ENCODE assay signal across 15 cellular contexts in genomic region chr1:1182491-1183220, GRCh38. TPM values are rescaled to one million over a fixed set of nuclear protein-coding genes. Genes with fewer than 3 reads are reported as not detected.
DNase-seq lines count a peak whose midpoint lies in the region; ATAC-seq and TF ChIP-seq lines count a peak whose summit lies in the region.
"Had no signal": no experiment of that assay in that cellular context is flagged by ENCODE, and none has a peak within 500 bp of the region (broad histone marks: within the 10 kb centered on the region; RNA-seq: fewer than 3 reads in every experiment).

No MANE protein-coding gene starts in this region.

- H3K9me3 Mint-ChIP-seq in activated naive CD4-positive, alpha-beta T cell treated with anti-CD3 and anti-CD28 coated beads, Interleukin-2, amount 10 ng/mL, durations not matched to agents 7 days and 5 days: no peaks in the 10 kb centered on the region
- H3K9me3 Mint-ChIP-seq: activated naive CD4-positive, alpha-beta T cell treated with anti-CD3 and anti-CD28 coated beads, Interleukin-2, amount 50 U/mL, for 72 hours had no signal

- peak in 1 of 2 donors; percentile 24 for ATAC-seq in left cardiac atrium
- ATAC-seq: A549; activated naive CD4-positive, alpha-beta T cell treated with anti-CD3 and anti-CD28 coated beads, Interleukin-2, amount 50 U/mL, for 72 hours; pancreas had no signal

- H3K4me3 ChIP-seq in subcutaneous abdominal adipose tissue (ENCODE audit: low read depth in 1 of 5, low read length in 5 of 5): peak overlapping the region in 3 of 5 donors; percentile 31 to 44 (median 42)
- H3K4me3 ChIP-seq: A549, pancreas, suprapubic skin had no signal

- POLR2A ChIA-PET in HEK293T (lab: Yijun Ruan, JAX): no interaction called here

- H3K4me1 ChIP-seq in subcutaneous abdominal adipose tissue (ENCODE audit: control insufficient read depth in 5 of 5, insufficient read depth in 5 of 5, low read length in 5 of 5): peaks cover 0 to 33% (median 9%) of the 10 kb centered on the region in 5 donors
- H3K4me1 ChIP-seq: A549, Caco-2, pancreas, suprapubic skin had no signal

- no peaks in the 10 kb centered on the region for H3K9me3 ChIP-seq in subcutaneous abdominal adipose tissue (ENCODE audit: control insufficient read depth in 5 of 5, low read length in 5 of 5)
- H3K9me3 ChIP-seq: A549, Caco-2, pancreas, suprapubic skin had no signal

- DNase-seq in activated naive CD4-positive, alpha-beta T cell treated with anti-CD3 and anti-CD28 coated beads, Interleukin-2, amount 10 ng/mL, durations not matched to agents 7 days and 5 days: peak; percentile 23
- DNase-seq in activated naive CD4-positive, alpha-beta T cell treated with anti-CD3 and anti-CD28 coated beads, Interleukin-2, amount 50 U/mL, for 16 hours: no peak
- peak; percentile 27 for DNase-seq in left cardiac atrium
- no peak for DNase-seq in stimulated activated CD4-positive, alpha-beta T cell treated with anti-CD3 and anti-CD28 coated beads, Interleukin-4, amount 100 ng/mL, for 4 hours
- no peak for DNase-seq in HEK293T (ENCODE audit: extremely low spot score)
- DNase-seq: effector memory CD4-positive, alpha-beta T cell; GF-D8; midbrain; NCI-H1092 had no signal

- peaks cover 9 to 34% (median 23%) of the 10 kb centered on the region in 5 donors for H3K27me3 ChIP-seq in subcutaneous abdominal adipose tissue (ENCODE audit: control insufficient read depth in 5 of 5, insufficient read depth in 4 of 5, low read length in 5 of 5)
- H3K27me3 ChIP-seq: pancreas had no signal

- peak overlapping the region in 1 of 5 donors; percentile 61 for H3K9ac ChIP-seq in subcutaneous abdominal adipose tissue (ENCODE audit: low read length in 5 of 5)

- no peak overlapping the region for H3K4me3 Mint-ChIP-seq in activated naive CD4-positive, alpha-beta T cell treated with anti-CD3 and anti-CD28 coated beads, Interleukin-2, amount 10 ng/mL, durations not matched to agents 7 days and 5 days

- H3K27ac ChIP-seq in subcutaneous abdominal adipose tissue (ENCODE audit: low read depth, low read length): peak overlapping the region; percentile 57
- H3K27ac ChIP-seq: A549, pancreas, suprapubic skin had no signal

- H3K27me3 Mint-ChIP-seq in activated naive CD4-positive, alpha-beta T cell treated with anti-CD3 and anti-CD28 coated beads, Interleukin-2, amount 10 ng/mL, durations not matched to agents 7 days and 5 days: peaks cover 41% of the 10 kb centered on the region

- H3K27ac Mint-ChIP-seq in activated naive CD4-positive, alpha-beta T cell treated with anti-CD3 and anti-CD28 coated beads, Interleukin-2, amount 10 ng/mL, durations not matched to agents 7 days and 5 days: no peak overlapping the region

- no peaks in the 10 kb centered on the region for H3K36me3 ChIP-seq in subcutaneous abdominal adipose tissue (ENCODE audit: control insufficient read depth in 5 of 5, insufficient read depth in 5 of 5, low read length in 5 of 5)
- H3K36me3 ChIP-seq: pancreas, suprapubic skin had no signal

- CTCF ChIA-PET in activated naive CD4-positive, alpha-beta T cell treated with anti-CD3 and anti-CD28 coated beads, Interleukin-2, amount 10 ng/mL, durations not matched to agents 7 days and 5 days (lab: Charles Lee): no interaction called here
- CTCF ChIA-PET in HEK293T (lab: Yijun Ruan, JAX): no interaction called here

- H3K36me3 Mint-ChIP-seq in activated naive CD4-positive, alpha-beta T cell treated with anti-CD3 and anti-CD28 coated beads, Interleukin-2, amount 10 ng/mL, durations not matched to agents 7 days and 5 days: no peaks in the 10 kb centered on the region
- H3K36me3 Mint-ChIP-seq: activated naive CD4-positive, alpha-beta T cell treated with anti-CD3 and anti-CD28 coated beads, Interleukin-2, amount 50 U/mL, for 72 hours had no signal

- H3K4me1 Mint-ChIP-seq in activated naive CD4-positive, alpha-beta T cell treated with anti-CD3 and anti-CD28 coated beads, Interleukin-2, amount 10 ng/mL, durations not matched to agents 7 days and 5 days: peaks cover 2% of the 10 kb centered on the region

- intact Hi-C loops in left cardiac atrium (cut with DNase I): no loop called here

TF ChIP-seq in HEK293T, 16 proteins besides CTCF, POLR2A, EP300 and RAD21:
- no peak for TF ChIP-seq ZNF384 (IDR thresholded peaks at IDR 0.05)
- TF ChIP-seq BHLHE40 (IDR thresholded peaks at IDR 0.05; ENCODE audit: borderline replicate concordance): no peak

RNA-seq across cellular contexts. Expression of gene TTLL10, which starts 9.0 kb away (rescaled TPM):
- total RNA-seq in left cardiac atrium: not detected
- total RNA-seq: activated naive CD4-positive, alpha-beta T cell treated with anti-CD3 and anti-CD28 coated beads, Interleukin-2, amount 50 U/mL, for 72 hours; suprapubic skin had no signal

RNA-seq across cellular contexts. Expression of gene TNFRSF18, which starts 23.7 kb away (rescaled TPM):
- total RNA-seq in left cardiac atrium: under 1 TPM in 1 of 2 donors, not detected in 1; 0.44 TPM
- total RNA-seq: Caco-2 had no signal

RNA-seq across cellular contexts. Expression of gene TNFRSF4, which starts 31.3 kb away (rescaled TPM):
- 1 to 10 TPM; 1.2 to 1.6 TPM for total RNA-seq in left cardiac atrium
- total RNA-seq: Caco-2 had no signal

RNA-seq across cellular contexts. Expression of gene SDF4, which starts 49.1 kb away (rescaled TPM):
- total RNA-seq in left cardiac atrium: 100 to 1,000 TPM; 132 to 173 TPM

RNA-seq across cellular contexts. Expression of gene B3GALT6, which starts 49.4 kb away (rescaled TPM):
- total RNA-seq in left cardiac atrium: 10 to 100 TPM; 11.3 to 16.0 TPM

Comparison
In these comparisons a context has a peak if more than half of its experiments do, and no peak if none do; other contexts are left out.
1. DNase-seq: peak in activated naive CD4-positive, alpha-beta T cell treated with anti-CD3 and anti-CD28 coated beads, Interleukin-2, amount 10 ng/mL, durations not matched to agents 7 days and 5 days (single experiment) and left cardiac atrium (single experiment); none in activated naive CD4-positive, alpha-beta T cell treated with anti-CD3 and anti-CD28 coated beads, Interleukin-2, amount 50 U/mL, for 16 hours (single experiment), stimulated activated CD4-positive, alpha-beta T cell treated with anti-CD3 and anti-CD28 coated beads, Interleukin-4, amount 100 ng/mL, for 4 hours (0 of 2) and HEK293T (single experiment).